36 cellular contexts compared by ENCODE assay signal in the genomic region with DNA sequence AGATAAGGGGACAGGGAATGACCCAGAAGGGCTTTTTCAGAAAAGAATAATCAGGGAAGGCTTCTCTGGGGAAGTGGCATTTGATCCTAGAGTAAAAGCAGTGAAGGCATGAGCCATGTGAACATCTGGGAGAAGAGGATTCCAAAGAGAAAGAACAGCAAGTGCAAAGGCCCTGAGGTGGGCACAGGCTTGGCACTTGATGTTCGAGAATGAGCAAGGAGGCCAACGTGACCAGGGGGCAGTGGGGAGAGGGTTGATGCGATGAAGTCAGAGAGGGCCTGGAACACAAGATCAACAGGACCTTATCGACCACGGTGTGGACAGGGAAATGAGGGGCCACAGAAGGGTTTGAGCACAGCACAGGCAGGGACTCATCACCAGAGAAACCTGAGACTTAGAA. TPM values are rescaled to one million over a fixed set of nuclear protein-coding genes. Genes with fewer than 3 reads are reported as not detected.
"Had no signal": no experiment of that assay in that cellular context is flagged by ENCODE, and none has a peak within 500 bp of the region (broad histone marks: within the 10 kb centered on the region; RNA-seq: fewer than 3 reads in every experiment).

No MANE protein-coding gene starts in this region.

- ATAC-seq: activated CD4-positive, alpha-beta T cell treated with anti-CD3 and anti-CD28 coated beads for 36 hours; activated CD4-positive, CD25-positive, alpha-beta regulatory T cell treated with anti-CD3 and anti-CD28 coated beads, Interleukin-2, amount 50 U/mL, for 24 hours; activated naive CD4-positive, alpha-beta T cell treated with anti-CD3 and anti-CD28 coated beads, Interleukin-2, amount 50 U/mL, for 72 hours; activated T-cell treated with anti-CD3 and anti-CD28 coated beads, Interleukin-2, amount 50 U/mL, for 4 hours; body of pancreas; Panc1 had no signal

- H3K4me3 ChIP-seq: adrenal gland, body of pancreas, SJSA1 had no signal

- H3K27ac ChIP-seq: adrenal gland, body of pancreas, SJSA1 had no signal

- H3K9ac ChIP-seq: SK-N-SH had no signal

- H3K27ac Mint-ChIP-seq: activated CD4-positive, alpha-beta T cell treated with anti-CD3 and anti-CD28 coated beads for 36 hours; activated CD4-positive, alpha-beta T cell treated with anti-CD3 and anti-CD28 coated beads, Interleukin-2, amount 10 ng/mL, durations not matched to agents 7 days and 5 days; activated naive CD4-positive, alpha-beta T cell treated with anti-CD3 and anti-CD28 coated beads for 36 hours; activated naive CD4-positive, alpha-beta T cell treated with anti-CD3 and anti-CD28 coated beads, Interleukin-2, amount 50 U/mL, for 72 hours; activated T-helper 1 cell treated with anti-CD3 and anti-CD28 coated beads, Interleukin-12 subunit alpha, Interleukin-12 subunit beta, Interleukin-2, Interleukin-4 antibody, amounts not matched to agents 30 ng/mL and 10 ng/mL and 1 ng/mL, durations not matched to agents 14 hours and 24 hours and 36 hours; T-helper 1 cell treated with Interleukin-12 subunit alpha and Interleukin-12 subunit beta and Interleukin-4 antibody, amounts not matched to agents 30 μg/mL and 1 μg/mL, for 36 hours; T-helper 2 cell treated with Interferon-gamma antibody and Interleukin-4, amounts not matched to agents 5 μg/mL and 100 μg/mL, for 36 hours had no signal

- H3K36me3 ChIP-seq: adrenal gland, SJSA1 had no signal

- FAIRE-seq: astrocyte, TTC549 had no signal

- H3K9me3 Mint-ChIP-seq: activated CD4-positive, alpha-beta T cell treated with anti-CD3 and anti-CD28 coated beads, Interleukin-2, amount 10 ng/mL, durations not matched to agents 7 days and 5 days; activated naive CD4-positive, alpha-beta T cell treated with anti-CD3 and anti-CD28 coated beads for 36 hours; activated naive CD4-positive, alpha-beta T cell treated with anti-CD3 and anti-CD28 coated beads, Interleukin-2, amount 50 U/mL, for 72 hours; activated T-cell treated with anti-CD3 and anti-CD28 coated beads, Interleukin-2, amount 50 U/mL, for 4 hours; activated T-helper 1 cell treated with anti-CD3 and anti-CD28 coated beads, Interleukin-12 subunit alpha, Interleukin-12 subunit beta, Interleukin-2, Interleukin-4 antibody, amounts not matched to agents 30 ng/mL and 10 ng/mL and 1 ng/mL, durations not matched to agents 14 hours and 24 hours and 36 hours; T-helper 1 cell treated with Interleukin-12 subunit alpha and Interleukin-12 subunit beta and Interleukin-4 antibody, amounts not matched to agents 30 μg/mL and 1 μg/mL, for 36 hours; T-helper 2 cell treated with Interferon-gamma antibody and Interleukin-4, amounts not matched to agents 5 μg/mL and 100 μg/mL, for 36 hours had no signal

- H3K4me2 ChIP-seq: SK-N-SH had no signal

- H3K4me3 Mint-ChIP-seq: activated CD4-positive, alpha-beta T cell treated with anti-CD3 and anti-CD28 coated beads for 36 hours; activated CD4-positive, alpha-beta T cell treated with anti-CD3 and anti-CD28 coated beads, Interleukin-2, amount 10 ng/mL, durations not matched to agents 7 days and 5 days; activated naive CD4-positive, alpha-beta T cell treated with anti-CD3 and anti-CD28 coated beads for 36 hours; activated T-cell treated with anti-CD3 and anti-CD28 coated beads, Interleukin-2, amount 50 U/mL, for 4 hours; activated T-helper 1 cell treated with anti-CD3 and anti-CD28 coated beads, Interleukin-12 subunit alpha, Interleukin-12 subunit beta, Interleukin-2, Interleukin-4 antibody, amounts not matched to agents 30 ng/mL and 10 ng/mL and 1 ng/mL, durations not matched to agents 14 hours and 24 hours and 36 hours; T-helper 1 cell treated with Interleukin-12 subunit alpha and Interleukin-12 subunit beta and Interleukin-4 antibody, amounts not matched to agents 30 μg/mL and 1 μg/mL, for 36 hours; T-helper 2 cell treated with Interferon-gamma antibody and Interleukin-4, amounts not matched to agents 5 μg/mL and 100 μg/mL, for 36 hours had no signal

- H3K9me3 ChIP-seq: adrenal gland, body of pancreas, SJSA1, SK-N-SH had no signal

- DNase-seq: activated CD4-positive, alpha-beta T cell treated with anti-CD3 and anti-CD28 coated beads for 36 hours; activated CD4-positive, alpha-beta T cell treated with anti-CD3 and anti-CD28 coated beads, Interleukin-2, amount 10 ng/mL, durations not matched to agents 7 days and 5 days; activated CD4-positive, alpha-beta T cell treated with anti-CD3 and anti-CD28 coated beads, Interleukin-2, amount 50 U/mL, for 48 hours; activated CD8-positive, alpha-beta memory T cell treated with anti-CD3 and anti-CD28 coated beads, Interleukin-2, amount 50 U/mL, for 4 hours; activated gamma-delta T cell treated with Interleukin-2 at 50 U/mL for 16 hours; activated naive CD4-positive, alpha-beta T cell treated with anti-CD3 and anti-CD28 coated beads for 36 hours; activated T-cell treated with anti-CD3 and anti-CD28 coated beads for 4 hours; activated T-cell treated with anti-CD3 and anti-CD28 coated beads, Interleukin-2, amount 50 U/mL, for 4 hours; adrenal gland; body of pancreas; caudate nucleus; cerebellar nuclear complex; Karpas-422; NCI-H1105; NCI-H1417 treated with DMSO at 0.1 percent for 48 hours; NCI-H187 treated with DMSO at 0.1 percent for 48 hours; NCI-H2081; NCI-H2171 treated with DMSO at 0.1 percent for 48 hours; NCI-H226; NCI-H446 treated with DMSO at 0.1 percent for 48 hours; NCI-H524; NCI-H69; SHP77 treated with DMSO at 0.1 percent for 48 hours; SK-N-SH had no signal

- H3K36me3 Mint-ChIP-seq: activated naive CD4-positive, alpha-beta T cell treated with anti-CD3 and anti-CD28 coated beads, Interleukin-2, amount 50 U/mL, for 72 hours had no signal

RNA-seq across cellular contexts. Expression of gene GRM4, which starts 5.8 kb away (rescaled TPM):
- total RNA-seq: activated CD4-positive, alpha-beta T cell treated with anti-CD3 and anti-CD28 coated beads, Interleukin-2, amount 10 ng/mL, durations not matched to agents 7 days and 5 days; activated T-helper 1 cell treated with anti-CD3 and anti-CD28 coated beads, Interleukin-12 subunit alpha, Interleukin-12 subunit beta, Interleukin-2, Interleukin-4 antibody, amounts not matched to agents 30 ng/mL and 10 ng/mL and 1 ng/mL, durations not matched to agents 14 hours and 24 hours and 36 hours; adrenal gland; bronchial epithelial cell; MCF 10A; RPMI7951; SJSA1 had no signal
- polyA plus RNA-seq: adrenal gland, SK-N-SH had no signal
